In genomic region chr6:88982720-88983119, GRCh38 we compare ENCODE assay signal across 8 cellular contexts. TPM values are rescaled to one million over a fixed set of nuclear protein-coding genes. Genes with fewer than 3 reads are reported as not detected.
A peak's percentile ranks its signal among the peaks of the same experiment; 100 is the strongest.
DNase-seq lines count a peak whose midpoint lies in the region; ATAC-seq and TF ChIP-seq lines count a peak whose summit lies in the region.

No MANE protein-coding gene starts in this region.

- no peaks in the 10 kb centered on the region for H3K27me3 ChIP-seq in Loucy (ENCODE audit: insufficient read depth, low read length, poor library complexity, severe bottlenecking)
- H3K27me3 ChIP-seq in left lung: no peaks in the 10 kb centered on the region
- H3K27me3 ChIP-seq in thyroid gland: no peaks in the 10 kb centered on the region

- no peak for TF ChIP-seq POLR2A in thyroid gland (IDR thresholded peaks at IDR 0.05)

- H3K4me1 ChIP-seq in Loucy (ENCODE audit: insufficient read depth, low read length, poor library complexity, severe bottlenecking): no peaks in the 10 kb centered on the region
- peaks cover 0 to 13% of the 10 kb centered on the region in 2 donors for H3K4me1 ChIP-seq in left lung
- no peaks in the 10 kb centered on the region for H3K4me1 ChIP-seq in thyroid gland

- H3K9ac ChIP-seq in Loucy (ENCODE audit: low read depth, low read length, poor library complexity, severe bottlenecking): no peak overlapping the region

- no peaks in the 10 kb centered on the region for H3K36me3 ChIP-seq in Loucy (ENCODE audit: insufficient read depth, low read length)
- no peaks in the 10 kb centered on the region for H3K36me3 ChIP-seq in left lung
- no peaks in the 10 kb centered on the region for H3K36me3 ChIP-seq in thyroid gland

- DNase-seq in CD1c-positive myeloid dendritic cell (ENCODE audit: extremely low spot score) (peak; percentile 82), RPMI8226 (peak; percentile 25), cerebellum (ENCODE audit: low spot score) (peak; percentile 77), left lung (no peak), thyroid gland (peak; percentile 53 to 61)
- DNase-seq in activated T-cell treated with anti-CD3 and anti-CD28 coated beads, Interleukin-2, amount 50 U/mL, for 1 hour: no peak

- no peaks in the 10 kb centered on the region for H3K9me3 ChIP-seq in Loucy (ENCODE audit: insufficient read depth, low read depth, low read length)
- H3K9me3 ChIP-seq in left lung: no peaks in the 10 kb centered on the region
- H3K9me3 ChIP-seq in thyroid gland: no peaks in the 10 kb centered on the region

- no peak overlapping the region for H3K27ac ChIP-seq in left lung
- H3K27ac ChIP-seq in thyroid gland: no peak overlapping the region

- H3K79me2 ChIP-seq in Loucy (ENCODE audit: insufficient read depth, low read length): no peaks in the 10 kb centered on the region

- ATAC-seq in GM18511 (IDR thresholded peaks at IDR 0.05; ENCODE audit: unreplicated experiment) (peak; percentile 69), left lung (peak; percentile 99)

- H4K20me1 ChIP-seq in Loucy (ENCODE audit: insufficient read depth, low read length, poor library complexity, severe bottlenecking): no peaks in the 10 kb centered on the region

- H3K4me3 ChIP-seq in Loucy (ENCODE audit: low read length, poor library complexity, severe bottlenecking) (no peak overlapping the region), left lung (no peak overlapping the region), thyroid gland (replicated peaks in 1 of 3) (no peak overlapping the region)

- H3K9me2 ChIP-seq in Loucy (replicated peaks; ENCODE audit: low read depth, low read length): no peaks in the 10 kb centered on the region

- intact Hi-C loops in left lung (cut with DNase I): loop anchor here in 1 of 2 donors (5.0 kb wide), 1 partner anchor 260 kb away; no protein-coding TSS in a partner anchor
- intact Hi-C loops in thyroid gland (cut with DNase I): loop anchor here (5.0 to 10.0 kb wide), 2 partner anchors 162 to 255 kb away; partner anchors contain the start of gene PM20D2

- no peak overlapping the region for H3K4me2 ChIP-seq in Loucy (ENCODE audit: low read depth, low read length, poor library complexity, severe bottlenecking)

- no peaks in the 10 kb centered on the region for H3F3A ChIP-seq in Loucy (ENCODE audit: low read depth)

- TF ChIP-seq CTCF in Loucy (conservative IDR thresholded peaks at IDR 0.05; ENCODE audit: low read length): peak; percentile 94
- TF ChIP-seq CTCF in left lung (IDR thresholded peaks at IDR 0.05): peak; percentile 58 to 73
- TF ChIP-seq CTCF in thyroid gland (IDR thresholded peaks at IDR 0.05): peak; percentile 37 to 85 (median 62)

- 4 to 7% methylated on average over 2 of the region's 2 CpGs for WGBS in thyroid gland, 2 donors

- H2AFZ ChIP-seq in Loucy (ENCODE audit: low read length): no peak overlapping the region

RNA-seq across cellular contexts. Expression of gene RNGTT, which starts 19.3 kb away (rescaled TPM):
- total RNA-seq in cerebellum: 43.1 TPM
- total RNA-seq in left lung: 10 to 100 TPM; 12.1 to 15.2 TPM
- 10 to 100 TPM; 19.1 to 31.4 (median 24.8) TPM for total RNA-seq in thyroid gland

Comparison
In these comparisons a context has a peak if more than half of its experiments do, and no peak if none do; other contexts are left out.
1. DNase-seq: peak in CD1c-positive myeloid dendritic cell (single experiment), RPMI8226 (single experiment), cerebellum (single experiment) and thyroid gland (2 of 2); none in left lung (0 of 2) and activated T-cell treated with anti-CD3 and anti-CD28 coated beads, Interleukin-2, amount 50 U/mL, for 1 hour (single experiment).
2. Peak in every context shown above with its lines, with median percentiles within 50 percentile points of each other: CTCF ChIP-seq.